Comparison of ENCODE assay signal across 2 cellular contexts in the genomic region with DNA sequence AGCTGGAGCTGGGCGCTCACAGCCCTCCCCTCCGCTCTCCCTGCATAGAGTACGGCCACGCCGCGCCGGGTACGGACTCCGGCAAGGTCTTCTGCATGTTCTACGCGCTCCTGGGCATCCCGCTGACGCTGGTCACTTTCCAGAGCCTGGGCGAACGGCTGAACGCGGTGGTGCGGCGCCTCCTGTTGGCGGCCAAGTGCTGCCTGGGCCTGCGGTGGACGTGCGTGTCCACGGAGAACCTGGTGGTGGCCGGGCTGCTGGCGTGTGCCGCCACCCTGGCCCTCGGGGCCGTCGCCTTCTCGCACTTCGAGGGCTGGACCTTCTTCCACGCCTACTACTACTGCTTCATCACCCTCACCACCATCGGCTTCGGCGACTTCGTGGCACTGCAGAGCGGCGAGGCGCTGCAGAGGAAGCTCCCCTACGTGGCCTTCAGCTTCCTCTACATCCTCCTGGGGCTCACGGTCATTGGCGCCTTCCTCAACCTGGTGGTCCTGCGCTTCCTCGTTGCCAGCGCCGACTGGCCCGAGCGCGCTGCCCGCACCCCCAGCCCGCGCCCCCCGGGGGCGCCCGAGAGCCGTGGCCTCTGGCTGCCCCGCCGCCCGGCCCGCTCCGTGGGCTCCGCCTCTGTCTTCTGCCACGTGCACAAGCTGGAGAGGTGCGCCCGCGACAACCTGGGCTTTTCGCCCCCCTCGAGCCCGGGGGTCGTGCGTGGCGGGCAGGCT.
TF ChIP-seq lines count a peak whose summit lies in the region.

No MANE protein-coding gene starts in this region.

TF ChIP-seq in GM23338, 12 proteins besides CTCF, POLR2A, EP300 and RAD21:
- no peak for TF ChIP-seq EZH2phosphoT487 (IDR thresholded peaks at IDR 0.05; ENCODE audit: unreplicated experiment)
- no peak for TF ChIP-seq STAT1 (IDR thresholded peaks at IDR 0.05; ENCODE audit: unreplicated experiment)
- no peak for TF ChIP-seq EZH2 (IDR thresholded peaks at IDR 0.05; ENCODE audit: low read depth, unreplicated experiment)
- TF ChIP-seq NANOG (IDR thresholded peaks at IDR 0.05; ENCODE audit: borderline replicate concordance) = no peak
TF ChIP-seq in GM23338: peak in this region for 0.

TF ChIP-seq in H1, 55 proteins besides CTCF, POLR2A, EP300 and RAD21:
- no peak for TF ChIP-seq TBP (IDR thresholded peaks at IDR 0.05; ENCODE audit: low read depth, low read length)
- no peak for TF ChIP-seq HDAC6 (IDR thresholded peaks at IDR 0.05; ENCODE audit: low read depth, low read length)
- TF ChIP-seq TCF12 (IDR thresholded peaks at IDR 0.05; ENCODE audit: low read depth, low read length) = no peak
- TF ChIP-seq, protein P1, sequence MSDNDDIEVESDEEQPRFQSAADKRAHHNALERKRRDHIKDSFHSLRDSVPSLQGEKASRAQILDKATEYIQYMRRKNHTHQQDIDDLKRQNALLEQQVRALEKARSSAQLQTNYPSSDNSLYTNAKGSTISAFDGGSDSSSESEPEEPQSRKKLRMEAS (IDR thresholded peaks at IDR 0.05) = peak; percentile 29; the same call in 1 of the 2 replicates
- TF ChIP-seq, protein P2, sequence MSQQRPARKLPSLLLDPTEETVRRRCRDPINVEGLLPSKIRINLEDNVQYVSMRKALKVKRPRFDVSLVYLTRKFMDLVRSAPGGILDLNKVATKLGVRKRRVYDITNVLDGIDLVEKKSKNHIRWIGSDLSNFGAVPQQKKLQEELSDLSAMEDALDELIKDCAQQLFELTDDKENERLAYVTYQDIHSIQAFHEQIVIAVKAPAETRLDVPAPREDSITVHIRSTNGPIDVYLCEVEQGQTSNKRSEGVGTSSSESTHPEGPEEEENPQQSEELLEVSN (IDR thresholded peaks at IDR 0.05) = 0 out of 2 replicates have a peak, but pooled peaks have one; percentile 10
- no peak for TF ChIP-seq JUND (IDR thresholded peaks at IDR 0.05; ENCODE audit: low read length)
- no peak for TF ChIP-seq TEAD4 (IDR thresholded peaks at IDR 0.05; ENCODE audit: low read depth, low read length)
- TF ChIP-seq ATF3 (IDR thresholded peaks at IDR 0.05; ENCODE audit: insufficient read depth, low read depth, low read length) = no peak
- TF ChIP-seq CREB1 (IDR thresholded peaks at IDR 0.05) = no peak
- no peak for TF ChIP-seq SIN3A (conservative IDR thresholded peaks at IDR 0.05 in 1 of 2, IDR thresholded peaks at IDR 0.05 in 1 of 2; ENCODE audit: low read depth in 1 of 2, low read length in 2 of 2)
- no peak for TF ChIP-seq SIX5 (IDR thresholded peaks at IDR 0.05; ENCODE audit: low read depth, low read length)
